In genomic region chr4:3858765-3859388, GRCh38 we compare ENCODE assay signal across 31 cellular contexts.
"Had no signal": no experiment of that assay in that cellular context is flagged by ENCODE, and none has a peak within 500 bp of the region (broad histone marks: within the 10 kb centered on the region; RNA-seq: fewer than 3 reads in every experiment).

No MANE protein-coding gene starts in this region.

- H3K27ac Mint-ChIP-seq: activated CD4-positive, alpha-beta memory T cell treated with anti-CD3 and anti-CD28 coated beads for 36 hours; activated CD4-positive, alpha-beta T cell treated with anti-CD3 and anti-CD28 coated beads for 36 hours; activated CD4-positive, alpha-beta T cell treated with anti-CD3 and anti-CD28 coated beads, Interleukin-2, amount 10 ng/mL, durations not matched to agents 24 days and 14 days; activated CD8-positive, alpha-beta memory T cell treated with anti-CD3 and anti-CD28 coated beads, Interleukin-2, amount 10 ng/mL, durations not matched to agents 7 days and 5 days; activated CD8-positive, alpha-beta T cell treated with anti-CD3 and anti-CD28 coated beads, Interleukin-2, amount 10 ng/mL, durations not matched to agents 7 days and 5 days; activated naive CD4-positive, alpha-beta T cell treated with anti-CD3 and anti-CD28 coated beads for 36 hours; activated naive CD4-positive, alpha-beta T cell treated with anti-CD3 and anti-CD28 coated beads, Interleukin-2, amount 50 U/mL, for 24 hours; activated naive CD8-positive, alpha-beta T cell treated with anti-CD3 and anti-CD28 coated beads, Interleukin-2, amount 10 ng/mL, durations not matched to agents 7 days and 5 days; activated T-helper 1 cell treated with anti-CD3 and anti-CD28 coated beads, Interleukin-12 subunit alpha, Interleukin-12 subunit beta, Interleukin-2, Interleukin-4 antibody, amounts not matched to agents 30 ng/mL and 10 ng/mL and 1 ng/mL, durations not matched to agents 14 hours and 24 hours and 36 hours; activated T-helper 2 cell treated with anti-CD3 and anti-CD28 coated beads, Interferon-gamma antibody, Interleukin-2, Interleukin-4, amounts not matched to agents 10 μg/mL and 5 μg/mL and 100 μg/mL, durations not matched to agents 14 hours and 24 hours and 36 hours; effector memory CD8-positive, alpha-beta T cell had no signal

- H3K27me3 Mint-ChIP-seq: activated CD4-positive, alpha-beta T cell treated with anti-CD3 and anti-CD28 coated beads, Interleukin-2, amount 10 ng/mL, durations not matched to agents 24 days and 14 days had no signal

- H3K36me3 Mint-ChIP-seq: activated CD4-positive, alpha-beta memory T cell treated with anti-CD3 and anti-CD28 coated beads for 36 hours; activated CD8-positive, alpha-beta memory T cell treated with anti-CD3 and anti-CD28 coated beads, Interleukin-2, amount 10 ng/mL, durations not matched to agents 7 days and 5 days; activated naive CD4-positive, alpha-beta T cell treated with anti-CD3 and anti-CD28 coated beads, Interleukin-2, amount 50 U/mL, for 24 hours; activated naive CD8-positive, alpha-beta T cell treated with anti-CD3 and anti-CD28 coated beads, Interleukin-2, amount 10 ng/mL, durations not matched to agents 7 days and 5 days had no signal

- H3K4me3 ChIP-seq: esophagus muscularis mucosa, gastrocnemius medialis had no signal

- FAIRE-seq: astrocyte, bronchial epithelial cell, colon had no signal

- H3K4me1 ChIP-seq: foreskin keratinocyte, gastrocnemius medialis had no signal

- H3K9me3 Mint-ChIP-seq: activated CD4-positive, alpha-beta memory T cell treated with anti-CD3 and anti-CD28 coated beads for 36 hours; activated CD4-positive, alpha-beta T cell treated with anti-CD3 and anti-CD28 coated beads, Interleukin-2, amount 10 ng/mL, durations not matched to agents 24 days and 14 days; activated naive CD4-positive, alpha-beta T cell treated with anti-CD3 and anti-CD28 coated beads for 36 hours; activated naive CD4-positive, alpha-beta T cell treated with anti-CD3 and anti-CD28 coated beads, Interleukin-2, amount 50 U/mL, for 24 hours; activated naive CD8-positive, alpha-beta T cell treated with anti-CD3 and anti-CD28 coated beads, Interleukin-2, amount 10 ng/mL, durations not matched to agents 7 days and 5 days; activated T-helper 1 cell treated with anti-CD3 and anti-CD28 coated beads, Interleukin-12 subunit alpha, Interleukin-12 subunit beta, Interleukin-2, Interleukin-4 antibody, amounts not matched to agents 30 ng/mL and 10 ng/mL and 1 ng/mL, durations not matched to agents 14 hours and 24 hours and 36 hours; activated T-helper 2 cell treated with anti-CD3 and anti-CD28 coated beads, Interferon-gamma antibody, Interleukin-2, Interleukin-4, amounts not matched to agents 10 μg/mL and 5 μg/mL and 100 μg/mL, durations not matched to agents 14 hours and 24 hours and 36 hours; effector memory CD8-positive, alpha-beta T cell had no signal

- H3K4me1 Mint-ChIP-seq: activated CD4-positive, alpha-beta T cell treated with anti-CD3 and anti-CD28 coated beads for 36 hours; activated CD4-positive, alpha-beta T cell treated with anti-CD3 and anti-CD28 coated beads, Interleukin-2, amount 10 ng/mL, durations not matched to agents 24 days and 14 days; activated CD8-positive, alpha-beta memory T cell treated with anti-CD3 and anti-CD28 coated beads, Interleukin-2, amount 10 ng/mL, durations not matched to agents 7 days and 5 days; activated naive CD4-positive, alpha-beta T cell treated with anti-CD3 and anti-CD28 coated beads, Interleukin-2, amount 50 U/mL, for 24 hours; activated naive CD8-positive, alpha-beta T cell treated with anti-CD3 and anti-CD28 coated beads, Interleukin-2, amount 10 ng/mL, durations not matched to agents 7 days and 5 days had no signal

- H3K9me3 ChIP-seq: esophagus muscularis mucosa, gastrocnemius medialis had no signal

- H3K27ac ChIP-seq: brain microvascular endothelial cell, esophagus muscularis mucosa, foreskin keratinocyte, gastrocnemius medialis had no signal

- DNase-seq: activated CD4-positive, alpha-beta memory T cell treated with anti-CD3 and anti-CD28 coated beads for 36 hours; activated CD4-positive, alpha-beta T cell treated with anti-CD3 and anti-CD28 coated beads for 36 hours; activated CD4-positive, alpha-beta T cell treated with anti-CD3 and anti-CD28 coated beads, Interleukin-2, amount 10 ng/mL, durations not matched to agents 24 days and 14 days; activated CD4-positive, CD25-positive, alpha-beta regulatory T cell; activated CD4-positive, CD25-positive, alpha-beta regulatory T cell treated with anti-CD3 and anti-CD28 coated beads, Interleukin-2, amount 50 U/mL, for 72 hours; activated CD8-positive, alpha-beta memory T cell treated with anti-CD3 and anti-CD28 coated beads, Interleukin-2, amount 10 ng/mL, durations not matched to agents 7 days and 5 days; activated CD8-positive, alpha-beta memory T cell treated with anti-CD3 and anti-CD28 coated beads, Interleukin-2, amount 50 U/mL, for 4 hours; activated CD8-positive, alpha-beta T cell treated with anti-CD3 and anti-CD28 coated beads, Interleukin-2, amount 10 ng/mL, durations not matched to agents 7 days and 5 days; activated effector memory CD4-positive, alpha-beta T cell treated with anti-CD3 and anti-CD28 coated beads, Interleukin-2, amount 50 U/mL, for 16 hours; activated naive CD4-positive, alpha-beta T cell treated with anti-CD3 and anti-CD28 coated beads for 36 hours; activated naive CD8-positive, alpha-beta T cell treated with anti-CD3 and anti-CD28 coated beads, Interleukin-2, amount 10 ng/mL, durations not matched to agents 7 days and 5 days; activated T-cell treated with anti-CD3 and anti-CD28 coated beads, Interleukin-2, amount 50 U/mL, for 1 hour; activated T-cell treated with anti-CD3 and anti-CD28 coated beads, Interleukin-2, amount 50 U/mL, for 48 hours; amniotic stem cell; anterior cingulate cortex; brain microvascular endothelial cell; cortex of kidney; dermis blood vessel endothelial cell; effector CD4-positive, alpha-beta T cell; effector memory CD8-positive, alpha-beta T cell; erythroblast; foreskin keratinocyte; gastrocnemius medialis; T-helper 2 cell had no signal

- ATAC-seq: activated CD4-positive, alpha-beta T cell treated with anti-CD3 and anti-CD28 coated beads for 36 hours; activated CD8-positive, alpha-beta memory T cell treated with anti-CD3 and anti-CD28 coated beads, Interleukin-2, amount 10 ng/mL, durations not matched to agents 7 days and 5 days; activated CD8-positive, alpha-beta T cell treated with anti-CD3 and anti-CD28 coated beads, Interleukin-2, amount 10 ng/mL, durations not matched to agents 7 days and 5 days; effector memory CD8-positive, alpha-beta T cell; foreskin keratinocyte; gastrocnemius medialis had no signal

- H3K4me3 Mint-ChIP-seq: activated CD4-positive, alpha-beta memory T cell treated with anti-CD3 and anti-CD28 coated beads for 36 hours; activated CD4-positive, alpha-beta T cell treated with anti-CD3 and anti-CD28 coated beads for 36 hours; activated CD4-positive, alpha-beta T cell treated with anti-CD3 and anti-CD28 coated beads, Interleukin-2, amount 10 ng/mL, durations not matched to agents 24 days and 14 days; activated CD8-positive, alpha-beta memory T cell treated with anti-CD3 and anti-CD28 coated beads, Interleukin-2, amount 10 ng/mL, durations not matched to agents 7 days and 5 days; activated CD8-positive, alpha-beta T cell treated with anti-CD3 and anti-CD28 coated beads, Interleukin-2, amount 10 ng/mL, durations not matched to agents 7 days and 5 days; activated naive CD4-positive, alpha-beta T cell treated with anti-CD3 and anti-CD28 coated beads for 36 hours; activated naive CD4-positive, alpha-beta T cell treated with anti-CD3 and anti-CD28 coated beads, Interleukin-2, amount 50 U/mL, for 24 hours; activated naive CD8-positive, alpha-beta T cell treated with anti-CD3 and anti-CD28 coated beads, Interleukin-2, amount 10 ng/mL, durations not matched to agents 7 days and 5 days; activated T-helper 1 cell treated with anti-CD3 and anti-CD28 coated beads, Interleukin-12 subunit alpha, Interleukin-12 subunit beta, Interleukin-2, Interleukin-4 antibody, amounts not matched to agents 30 ng/mL and 10 ng/mL and 1 ng/mL, durations not matched to agents 14 hours and 24 hours and 36 hours; effector memory CD8-positive, alpha-beta T cell had no signal

- H3K36me3 ChIP-seq: brain microvascular endothelial cell, esophagus muscularis mucosa, gastrocnemius medialis had no signal

- H3K27me3 ChIP-seq: foreskin keratinocyte had no signal
